Comparison of ENCODE assay signal across 13 cellular contexts in genomic region chr4:157804986-157805385, GRCh38.
DNase-seq lines count a peak whose midpoint lies in the region; ATAC-seq, FAIRE-seq and TF ChIP-seq lines count a peak whose summit lies in the region.
"Had no signal": no experiment of that assay in that cellular context is flagged by ENCODE, and none has a peak within 500 bp of the region (broad histone marks: within the 10 kb centered on the region; RNA-seq: fewer than 3 reads in every experiment).

No MANE protein-coding gene starts in this region.

- ATAC-seq in GM19455 (IDR thresholded peaks at IDR 0.05; ENCODE audit: unreplicated experiment) (no peak), GM21717 (IDR thresholded peaks at IDR 0.05; ENCODE audit: unreplicated experiment) (no peak)
- ATAC-seq: A549 had no signal

- H3K4me3 ChIP-seq in testis: no peak overlapping the region
- H3K4me3 ChIP-seq: A549, dorsolateral prefrontal cortex, PC-9 had no signal

- no peak for TF ChIP-seq CTCF in testis (IDR thresholded peaks at IDR 0.05)

- H3K4me1 ChIP-seq in testis: peaks cover 3% of the 10 kb centered on the region
- H3K4me1 ChIP-seq: A549 had no signal

- no peaks in the 10 kb centered on the region for H3K27me3 ChIP-seq in testis
- H3K27me3 ChIP-seq: dorsolateral prefrontal cortex had no signal

- DNase-seq in NCI-H1417 (lab: John Stamatoyannopoulos, UW) (peak in 2 of 3 experiments; percentile 6 to 56), NCI-H1417 treated with DMSO at 0.1 percent for 48 hours (lab: John Stamatoyannopoulos, UW) (no peak), glomerular visceral epithelial cell (ENCODE audit: extremely low spot score) (peak; percentile 4), testis (peak; percentile 15), AML-193 (lab: John Stamatoyannopoulos, UW) (no peak)
- DNase-seq: dorsolateral prefrontal cortex; islet precursor cell; PC-9; stimulated activated CD4-positive, alpha-beta T cell treated with anti-CD3 and anti-CD28 coated beads, Interleukin-12 subunit alpha, Interleukin-12 subunit beta, amount 100 ng/mL, for 4 hours had no signal

- no peaks in the 10 kb centered on the region for H3K36me3 ChIP-seq in testis (ENCODE audit: low read depth, missing control alignments)

- TF ChIP-seq POLR2A in testis (IDR thresholded peaks at IDR 0.05): no peak

- no peak overlapping the region for H3K27ac ChIP-seq in testis
- H3K27ac ChIP-seq: A549, PC-9 had no signal

- H3K9me3 ChIP-seq in testis: no peaks in the 10 kb centered on the region
- H3K9me3 ChIP-seq: A549 had no signal

- intact Hi-C loops in testis (cut with DNase I; ENCODE audit: low total_unique reads): no loop called here

- FAIRE-seq in TTC549 (lab: Jason Lieb, UNC): peak; percentile 34
- FAIRE-seq: A549 had no signal

Comparison
In these comparisons a context has a peak if more than half of its experiments do, and no peak if none do; other contexts are left out.
1. DNase-seq: peak in NCI-H1417 (2 of 3), glomerular visceral epithelial cell (single experiment) and testis (single experiment); none in NCI-H1417 treated with DMSO at 0.1 percent for 48 hours (single experiment) and AML-193 (0 of 2).